In the genomic region with DNA sequence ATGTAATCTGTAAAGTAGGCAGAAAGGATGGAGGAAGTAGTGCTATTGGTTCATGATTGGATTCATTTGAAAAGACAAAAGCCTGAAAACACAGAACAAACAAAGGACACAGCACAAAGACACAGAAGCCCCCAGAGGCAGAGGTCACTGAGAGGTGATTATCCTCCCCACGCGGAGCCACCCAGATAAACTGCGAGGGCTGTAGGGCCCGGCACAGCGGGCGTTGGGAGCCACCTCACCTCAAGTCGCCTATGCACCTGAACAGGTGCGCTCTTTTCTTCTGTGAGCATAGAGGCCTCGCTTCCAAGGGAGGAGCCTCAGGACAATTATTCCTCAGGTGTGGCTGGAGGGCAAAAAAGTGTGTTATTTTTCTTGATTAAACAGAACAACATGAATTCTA, we compare ENCODE assay signal across 30 cellular contexts.
"Had no signal": no experiment of that assay in that cellular context is flagged by ENCODE, and none has a peak within 500 bp of the region (broad histone marks: within the 10 kb centered on the region; RNA-seq: fewer than 3 reads in every experiment).

No MANE protein-coding gene starts in this region.

- H3K9ac ChIP-seq: SK-N-SH had no signal

- H3K9me2 ChIP-seq: SK-N-SH had no signal

- FAIRE-seq: bronchial epithelial cell, TTC549 had no signal

- DNase-seq: activated CD4-positive, alpha-beta T cell treated with anti-CD3 and anti-CD28 coated beads for 36 hours; activated CD4-positive, alpha-beta T cell treated with anti-CD3 and anti-CD28 coated beads, Interleukin-2, amount 10 ng/mL, durations not matched to agents 7 days and 5 days; activated CD4-positive, alpha-beta T cell treated with anti-CD3 and anti-CD28 coated beads, Interleukin-2, amount 50 U/mL, for 48 hours; activated CD8-positive, alpha-beta T cell treated with anti-CD3 and anti-CD28 coated beads, Interleukin-2, amount 10 ng/mL, durations not matched to agents 7 days and 5 days; activated gamma-delta T cell; activated naive CD4-positive, alpha-beta T cell treated with anti-CD3 and anti-CD28 coated beads for 36 hours; activated T-cell treated with anti-CD3 and anti-CD28 coated beads, Interleukin-2, amount 50 U/mL, for 24 hours; adrenal gland; caudate nucleus; cerebellar nuclear complex; Kasumi-1; KG1; MG63; NCI-H1048; NCI-H1105 treated with DMSO at 0.1 percent for 48 hours; NCI-H1436; NCI-H187; NCI-H2081 treated with DMSO at 0.1 percent for 48 hours; NCI-H345; NCI-H526 treated with DMSO at 0.1 percent for 48 hours; NK-92 treated with Interleukin-12 subunit alpha and Interleukin-12 subunit beta, amount 100 ng/mL, for 24 hours; PC-3; Peyer's patch; RPMI8226; SHP77 treated with DMSO at 0.1 percent for 48 hours; SK-N-SH had no signal

- H3K27me3 ChIP-seq: adrenal gland, MG63, Peyer's patch, SJSA1 had no signal

- H3K9me3 ChIP-seq: adrenal gland, MG63, Peyer's patch, SJSA1, SK-N-SH had no signal

- H3K4me3 ChIP-seq: adrenal gland, MG63, Peyer's patch, SJSA1 had no signal

- H3K27ac ChIP-seq: adrenal gland, Peyer's patch, SJSA1 had no signal

- H3K36me3 ChIP-seq: adrenal gland, MG63, Peyer's patch, SJSA1 had no signal

- H3K4me2 ChIP-seq: SK-N-SH had no signal

- ATAC-seq: activated CD4-positive, alpha-beta T cell treated with anti-CD3 and anti-CD28 coated beads for 36 hours; activated CD8-positive, alpha-beta T cell treated with anti-CD3 and anti-CD28 coated beads, Interleukin-2, amount 10 ng/mL, durations not matched to agents 7 days and 5 days; activated naive CD4-positive, alpha-beta T cell treated with anti-CD3 and anti-CD28 coated beads, Interleukin-2, amount 50 U/mL, for 72 hours; PC-3 had no signal

- H3K4me1 ChIP-seq: Peyer's patch had no signal
